1 cellular context compared by ENCODE assay signal in the genomic region with DNA sequence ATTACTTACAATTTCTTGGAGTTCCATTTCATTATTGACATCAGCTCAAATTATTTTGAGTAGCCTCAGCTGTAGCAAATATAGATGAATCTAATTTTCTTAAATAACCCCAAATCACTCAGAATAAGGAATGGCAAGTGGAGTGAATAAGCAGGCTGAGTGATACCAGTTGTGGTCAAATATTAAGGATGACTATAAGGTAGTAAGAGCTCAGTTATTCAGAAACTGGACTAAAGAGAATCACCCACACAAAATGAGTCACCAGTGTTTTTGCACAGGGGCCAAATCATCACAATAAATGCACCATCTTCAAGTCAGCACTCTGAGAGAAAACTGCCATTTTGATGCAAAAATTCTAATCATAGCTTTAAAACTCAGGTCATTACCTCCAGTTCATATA.
TF ChIP-seq lines count a peak whose summit lies in the region.

No MANE protein-coding gene starts in this region.

TF ChIP-seq in IMR-90, 13 proteins besides CTCF, POLR2A, EP300 and RAD21 (continued from another document):
- TF ChIP-seq CHD1 (IDR thresholded peaks at IDR 0.05; ENCODE audit: low read depth, low read length) (0 out of 2 replicates have a peak, but pooled peaks have one; percentile 49), FOS (IDR thresholded peaks at IDR 0.05; ENCODE audit: low read depth, low read length) (peak; percentile 88), ELK1 (IDR thresholded peaks at IDR 0.05; ENCODE audit: borderline replicate concordance, low read depth, low read length) (no peak)
